20 cellular contexts compared by ENCODE assay signal in the genomic region with DNA sequence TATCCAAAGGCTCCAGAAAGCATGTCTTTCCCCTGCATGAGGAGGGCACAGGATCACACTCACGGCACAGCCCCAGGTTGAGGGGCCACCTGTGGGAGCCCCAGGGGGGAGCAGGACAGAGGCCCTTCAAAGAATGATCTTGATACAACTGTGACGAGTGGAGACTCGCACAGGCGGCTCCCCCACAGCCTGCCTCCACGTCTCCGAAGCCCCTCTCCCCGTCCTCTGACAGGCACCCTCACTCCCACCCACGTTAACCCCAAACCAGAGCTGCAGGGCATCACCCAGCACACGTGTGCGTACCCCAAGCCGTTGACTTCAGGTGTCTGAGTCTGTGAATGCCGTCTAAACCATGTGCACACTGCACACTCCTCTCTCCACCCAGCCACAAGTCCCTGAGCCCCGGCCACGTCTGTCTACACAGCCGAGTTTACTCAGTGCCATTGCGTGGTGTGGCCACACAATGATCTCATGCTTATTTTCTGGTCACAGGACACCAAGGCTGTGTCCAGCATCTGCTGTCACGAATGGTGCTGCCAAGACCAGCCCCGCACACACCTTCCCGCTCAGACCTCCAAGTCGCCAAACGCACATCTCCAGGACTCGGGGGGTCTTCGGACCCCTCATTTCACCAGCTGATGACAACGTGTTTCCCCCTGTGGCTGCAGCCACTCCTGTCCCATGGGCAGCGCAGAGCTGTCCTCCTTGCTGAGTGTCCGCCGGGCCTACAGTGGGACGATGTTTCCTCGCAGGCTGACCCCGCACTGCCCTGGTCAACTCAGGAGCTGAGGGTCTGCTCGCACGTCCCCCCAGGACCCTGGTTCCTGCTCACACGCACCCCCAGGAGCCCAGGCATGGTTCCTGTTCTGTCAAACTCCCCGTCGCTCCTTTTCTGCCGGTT.
A peak's percentile ranks its signal among the peaks of the same experiment; 100 is the strongest.
DNase-seq lines count a peak whose midpoint lies in the region; ATAC-seq and TF ChIP-seq lines count a peak whose summit lies in the region.
"Had no signal": no experiment of that assay in that cellular context is flagged by ENCODE, and none has a peak within 500 bp of the region (broad histone marks: within the 10 kb centered on the region; RNA-seq: fewer than 3 reads in every experiment).

No MANE protein-coding gene starts in this region.

- H3K9me3 ChIP-seq in T-helper 17 cell (ENCODE audit: control insufficient read depth, low read length, poor library complexity, severe bottlenecking): no peaks in the 10 kb centered on the region
- peaks cover 6 to 19% (median 14%) of the 10 kb centered on the region in 4 donors for H3K9me3 ChIP-seq in stomach
- H3K9me3 ChIP-seq in thyroid gland: no peaks in the 10 kb centered on the region
- H3K9me3 ChIP-seq: vagina had no signal

- peak; percentile 52 for DNase-seq in activated effector memory CD4-positive, alpha-beta T cell treated with anti-CD3 and anti-CD28 coated beads, Interleukin-2, amount 50 U/mL, for 16 hours
- DNase-seq in activated effector memory CD4-positive, alpha-beta T cell treated with Interleukin-2 at 50 U/mL for 16 hours: no peak
- DNase-seq in T-helper 17 cell (no peak), mesenteric fat pad (ENCODE audit: low spot score) (peak; percentile 84), stomach (peak; percentile 23), thyroid gland (no peak), midbrain (lab: John Stamatoyannopoulos, UW) (no peak)
- DNase-seq: activated CD4-positive, alpha-beta T cell treated with anti-CD3 and anti-CD28 coated beads, Interleukin-2, amount 10 ng/mL, durations not matched to agents 24 days and 14 days; activated CD8-positive, alpha-beta memory T cell treated with anti-CD3 and anti-CD28 coated beads, Interleukin-2, amount 10 ng/mL, durations not matched to agents 7 days and 5 days; DMS53; effector CD4-positive, alpha-beta T cell; GM23248; left cardiac atrium; naive thymus-derived CD8-positive, alpha-beta T cell; NCI-H1048; NCI-H187 treated with DMSO at 0.1 percent for 48 hours; NCI-H526 had no signal

- TF ChIP-seq EP300 in stomach (IDR thresholded peaks at IDR 0.05): no peak

- no peaks in the 10 kb centered on the region for H3K27me3 ChIP-seq in stomach
- no peaks in the 10 kb centered on the region for H3K27me3 ChIP-seq in thyroid gland
- H3K27me3 ChIP-seq: vagina had no signal

- ATAC-seq in T-helper 17 cell (no peak), GM21576 (IDR thresholded peaks at IDR 0.05; ENCODE audit: unreplicated experiment) (no peak)
- ATAC-seq: activated CD8-positive, alpha-beta memory T cell treated with anti-CD3 and anti-CD28 coated beads, Interleukin-2, amount 10 ng/mL, durations not matched to agents 7 days and 5 days; naive thymus-derived CD8-positive, alpha-beta T cell had no signal

- no peak overlapping the region for H3K4me3 Mint-ChIP-seq in T-helper 17 cell
- H3K4me3 Mint-ChIP-seq: activated CD4-positive, alpha-beta T cell treated with anti-CD3 and anti-CD28 coated beads, Interleukin-2, amount 10 ng/mL, durations not matched to agents 24 days and 14 days; activated CD8-positive, alpha-beta memory T cell treated with anti-CD3 and anti-CD28 coated beads, Interleukin-2, amount 10 ng/mL, durations not matched to agents 7 days and 5 days; mesothelial cell of epicardium; naive thymus-derived CD8-positive, alpha-beta T cell had no signal

- no peak for TF ChIP-seq CTCF in stomach (IDR thresholded peaks at IDR 0.05)
- no peak for TF ChIP-seq CTCF in thyroid gland (IDR thresholded peaks at IDR 0.05)

- H3K36me3 Mint-ChIP-seq in T-helper 17 cell (ENCODE audit: low read depth): no peaks in the 10 kb centered on the region
- H3K36me3 Mint-ChIP-seq: mesothelial cell of epicardium had no signal

- intact Hi-C loops in stomach (cut with DNase I; ENCODE audit: low total_unique reads) (no loop called here), thyroid gland (cut with DNase I) (no loop called here)

- H3K27ac ChIP-seq in stomach (no peak overlapping the region), thyroid gland (no peak overlapping the region)
- H3K27ac ChIP-seq: GM23248, vagina had no signal

- TF ChIP-seq POLR2A in stomach (IDR thresholded peaks at IDR 0.05): no peak
- no peak for TF ChIP-seq POLR2A in thyroid gland (IDR thresholded peaks at IDR 0.05)

- H3K27me3 Mint-ChIP-seq in T-helper 17 cell: no peaks in the 10 kb centered on the region
- H3K27me3 Mint-ChIP-seq: activated CD4-positive, alpha-beta T cell treated with anti-CD3 and anti-CD28 coated beads, Interleukin-2, amount 10 ng/mL, durations not matched to agents 24 days and 14 days; activated CD8-positive, alpha-beta memory T cell treated with anti-CD3 and anti-CD28 coated beads, Interleukin-2, amount 10 ng/mL, durations not matched to agents 7 days and 5 days; naive thymus-derived CD8-positive, alpha-beta T cell had no signal

- no peaks in the 10 kb centered on the region for H3K36me3 ChIP-seq in stomach
- no peaks in the 10 kb centered on the region for H3K36me3 ChIP-seq in thyroid gland
- H3K36me3 ChIP-seq: vagina had no signal

- H3K27ac Mint-ChIP-seq in T-helper 17 cell: peak overlapping the region; percentile 6
- H3K27ac Mint-ChIP-seq: activated CD4-positive, alpha-beta T cell treated with anti-CD3 and anti-CD28 coated beads, Interleukin-2, amount 10 ng/mL, durations not matched to agents 24 days and 14 days; activated CD8-positive, alpha-beta memory T cell treated with anti-CD3 and anti-CD28 coated beads, Interleukin-2, amount 10 ng/mL, durations not matched to agents 7 days and 5 days; mesothelial cell of epicardium had no signal

- H3K4me3 ChIP-seq in stomach (no peak overlapping the region), thyroid gland (replicated peaks in 1 of 3) (no peak overlapping the region)
- H3K4me3 ChIP-seq: GM23248, vagina had no signal

- H3K4me1 ChIP-seq in stomach (no peaks in the 10 kb centered on the region), thyroid gland (no peaks in the 10 kb centered on the region)
- H3K4me1 ChIP-seq: vagina had no signal

- H3K4me1 Mint-ChIP-seq in T-helper 17 cell: peaks cover 9% of the 10 kb centered on the region
- H3K4me1 Mint-ChIP-seq: activated CD4-positive, alpha-beta T cell treated with anti-CD3 and anti-CD28 coated beads, Interleukin-2, amount 10 ng/mL, durations not matched to agents 24 days and 14 days; activated CD8-positive, alpha-beta memory T cell treated with anti-CD3 and anti-CD28 coated beads, Interleukin-2, amount 10 ng/mL, durations not matched to agents 7 days and 5 days; mesothelial cell of epicardium had no signal

- 74 to 83% (median 78%) methylated on average over 29 to 36 of the region's 36 CpGs for WGBS in stomach, 5 donors
- WGBS in thyroid gland, 2 donors: 84 to 86% methylated on average over 36 of the region's 36 CpGs

Comparison
In these comparisons a context has a peak if more than half of its experiments do, and no peak if none do; other contexts are left out.
1. DNase-seq: peak in activated effector memory CD4-positive, alpha-beta T cell treated with anti-CD3 and anti-CD28 coated beads, Interleukin-2, amount 50 U/mL, for 16 hours (single experiment), mesenteric fat pad (single experiment) and stomach (single experiment); none in activated effector memory CD4-positive, alpha-beta T cell treated with Interleukin-2 at 50 U/mL for 16 hours (single experiment), T-helper 17 cell (0 of 3), thyroid gland (0 of 2) and midbrain (single experiment).